In genomic region chr1:3900969-3901529, GRCh38 we compare ENCODE assay signal across 8 cellular contexts. TPM values are rescaled to one million over a fixed set of nuclear protein-coding genes. Genes with fewer than 3 reads are reported as not detected.
DNase-seq lines count a peak whose midpoint lies in the region; ATAC-seq and TF ChIP-seq lines count a peak whose summit lies in the region.

No MANE protein-coding gene starts in this region.

- H3K9me2 ChIP-seq in GM23338 (ENCODE audit: insufficient read depth), result no peaks in the 10 kb centered on the region

- H3K27ac ChIP-seq in GM23338 (ENCODE audit: low read depth) (peak overlapping the region; percentile 100), SK-N-MC (peak overlapping the region; percentile 98; the same call in 1 of the 2 replicates)

- peaks cover 9% of the 10 kb centered on the region for H3K27me3 Mint-ChIP-seq in GM23338 (ENCODE audit: insufficient read depth, low read depth, poor library complexity)
- no peaks in the 10 kb centered on the region for H3K27me3 Mint-ChIP-seq in activated naive CD4-positive, alpha-beta T cell treated with anti-CD3 and anti-CD28 coated beads, Interleukin-2, amount 50 U/mL, for 24 hours

- no peaks in the 10 kb centered on the region for H3K27me3 ChIP-seq in GM23338 (ENCODE audit: insufficient read depth)

- no peaks in the 10 kb centered on the region for H3K9me3 ChIP-seq in SK-N-MC (ENCODE audit: low read depth, low read length)

- peak overlapping the region; percentile 95 for H3K4me3 ChIP-seq in GM23338
- peak overlapping the region; percentile 83 for H3K4me3 ChIP-seq in SK-N-MC

- peaks cover 3% of the 10 kb centered on the region; the same call in 1 of the 2 replicates for H3F3A ChIP-seq in GM23338 (replicated peaks; ENCODE audit: low read depth)

- peak overlapping the region; percentile 93 for H3K4me2 ChIP-seq in GM23338

- peaks cover 34% of the 10 kb centered on the region for H3K79me2 ChIP-seq in GM23338 (replicated peaks; ENCODE audit: insufficient read depth)

- peaks cover 26% of the 10 kb centered on the region for H3K4me1 Mint-ChIP-seq in GM23338
- H3K4me1 Mint-ChIP-seq in activated naive CD4-positive, alpha-beta T cell treated with anti-CD3 and anti-CD28 coated beads, Interleukin-2, amount 50 U/mL, for 24 hours, result peaks cover 48% of the 10 kb centered on the region

- H3K4me3 Mint-ChIP-seq in GM23338, result peak overlapping the region; percentile 94
- peak overlapping the region; percentile 96 for H3K4me3 Mint-ChIP-seq in activated naive CD4-positive, alpha-beta T cell treated with anti-CD3 and anti-CD28 coated beads, Interleukin-2, amount 50 U/mL, for 24 hours

- peaks cover 6% of the 10 kb centered on the region; the same call in 2 of the 3 replicates for H3K36me3 Mint-ChIP-seq in GM23338 (ENCODE audit: low read depth)
- H3K36me3 Mint-ChIP-seq in activated naive CD4-positive, alpha-beta T cell treated with anti-CD3 and anti-CD28 coated beads, Interleukin-2, amount 50 U/mL, for 24 hours, result peaks cover 15% of the 10 kb centered on the region

- H2AFZ ChIP-seq in GM23338, result peak overlapping the region; percentile 97

- H3K36me3 ChIP-seq in GM23338 (ENCODE audit: insufficient read depth) (no peaks in the 10 kb centered on the region), SK-N-MC (ENCODE audit: insufficient read depth, low read length) (peaks cover 4% of the 10 kb centered on the region; the same call in 1 of the 2 replicates)

- TF ChIP-seq CTCF in GM23338 (conservative IDR thresholded peaks at IDR 0.05; ENCODE audit: low read depth in 2 of 2), result no peak

- DNase-seq in EL (peak; percentile 96), GM23338 (ENCODE audit: low spot score) (peak; percentile 97), Kasumi-1 (lab: John Stamatoyannopoulos, UW) (peak; percentile 80 to 87), SK-N-MC (ENCODE audit: low read depth, low spot score) (no peak), germinal center (ENCODE audit: low spot score) (peak; percentile 94), non-pigmented ciliary epithelial cell (ENCODE audit: low read depth) (peak; percentile 82), superior temporal gyrus (ENCODE audit: extremely low spot score) (peak; percentile 93)

- 0 out of 2 replicates have a peak, but pooled peaks cover 4% of the 10 kb centered on the region for H3K4me1 ChIP-seq in GM23338 (ENCODE audit: insufficient read depth)

- peak overlapping the region; percentile 100 for H3K27ac Mint-ChIP-seq in GM23338
- peak overlapping the region; percentile 98 for H3K27ac Mint-ChIP-seq in activated naive CD4-positive, alpha-beta T cell treated with anti-CD3 and anti-CD28 coated beads, Interleukin-2, amount 50 U/mL, for 24 hours

- 0 out of 2 replicates have a peak, but pooled peaks cover 6% of the 10 kb centered on the region for H4K20me1 ChIP-seq in GM23338 (replicated peaks; ENCODE audit: insufficient read depth)

- peak; percentile 70 for ATAC-seq in GM23338

- H3K9ac ChIP-seq in SK-N-MC (ENCODE audit: insufficient read length), result peak overlapping the region; percentile 81

- peaks cover 11% of the 10 kb centered on the region; the same call in 2 of the 3 replicates for H3K9me3 Mint-ChIP-seq in GM23338
- peaks cover 12% of the 10 kb centered on the region for H3K9me3 Mint-ChIP-seq in activated naive CD4-positive, alpha-beta T cell treated with anti-CD3 and anti-CD28 coated beads, Interleukin-2, amount 50 U/mL, for 24 hours

TF ChIP-seq in GM23338, 12 proteins besides CTCF, POLR2A, EP300 and RAD21:
- no peak for TF ChIP-seq ZNF331 (CRISPR knock-in tag; IDR thresholded peaks at IDR 0.05; ENCODE audit: low read depth)
- peak; percentile 55 for TF ChIP-seq POLR2AphosphoS5 (IDR thresholded peaks at IDR 0.05; ENCODE audit: low read depth)

RNA-seq across cellular contexts. Expression of gene C1orf174, which starts 1.0 kb away (rescaled TPM):
- 28.7 and 30.8 TPM in 2 replicates for total RNA-seq in GM23338 (2014; rRNA removed; shearing (Covaris generic))
- polyA plus RNA-seq in GM23338 (2016; fragmentation: Nextera tagmentation; extraction: Ambion mirVana), result 26.3 and 28.5 TPM in 2 replicates

RNA-seq across cellular contexts. Expression of gene DFFB, which starts 43.8 kb away (rescaled TPM):
- 12.6 and 18.1 TPM in 2 replicates for total RNA-seq in GM23338 (2014; rRNA removed; shearing (Covaris generic))
- polyA plus RNA-seq in GM23338 (2016; fragmentation: Nextera tagmentation; extraction: Ambion mirVana), result 4.4 and 6.5 TPM in 2 replicates

RNA-seq across cellular contexts. Expression of gene CEP104, which starts 44.0 kb away (rescaled TPM):
- 17.7 and 32.2 TPM in 2 replicates for total RNA-seq in GM23338 (2014; rRNA removed; shearing (Covaris generic))
- polyA plus RNA-seq in GM23338 (2016; fragmentation: Nextera tagmentation; extraction: Ambion mirVana), result 20.5 and 21.1 TPM in 2 replicates
